10 cellular contexts compared by ENCODE assay signal in the genomic region with DNA sequence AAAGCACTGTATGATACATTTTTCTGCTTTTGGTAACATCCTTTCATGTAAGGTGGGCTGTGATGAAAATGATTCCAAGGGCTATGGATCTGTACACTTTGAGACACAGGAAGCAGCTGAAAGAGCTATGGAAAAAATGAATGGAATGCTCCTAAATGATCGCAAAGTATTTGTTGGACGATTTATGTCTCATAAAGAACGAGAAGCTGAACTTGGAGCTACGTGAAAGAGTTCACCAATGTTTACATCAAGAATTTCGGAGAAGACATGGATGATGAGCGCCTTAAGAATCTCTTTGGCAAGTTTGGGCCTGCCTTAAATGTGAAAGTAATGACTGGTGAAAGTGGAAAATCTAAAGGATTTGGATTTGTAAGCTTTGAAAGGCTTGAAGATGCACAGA. TPM values are rescaled to one million over a fixed set of nuclear protein-coding genes. Genes with fewer than 3 reads are reported as not detected.
DNase-seq lines count a peak whose midpoint lies in the region; ATAC-seq and TF ChIP-seq lines count a peak whose summit lies in the region.
"Had no signal": no experiment of that assay in that cellular context is flagged by ENCODE, and none has a peak within 500 bp of the region (broad histone marks: within the 10 kb centered on the region; RNA-seq: fewer than 3 reads in every experiment).

No MANE protein-coding gene starts in this region.

- no peak for TF ChIP-seq CTCF in breast epithelium (IDR thresholded peaks at IDR 0.05)
- no peak for TF ChIP-seq CTCF in MCF 10A (IDR thresholded peaks at IDR 0.05; ENCODE audit: unreplicated experiment)
- no peak for TF ChIP-seq CTCF in choroid plexus epithelial cell (conservative IDR thresholded peaks at IDR 0.05; ENCODE audit: low read depth, low read length)
- no peak for TF ChIP-seq CTCF in tibial artery (IDR thresholded peaks at IDR 0.05)

- H3K9me3 ChIP-seq in breast epithelium = no peaks in the 10 kb centered on the region
- no peaks in the 10 kb centered on the region for H3K9me3 ChIP-seq in tibial artery

- H3K4me3 ChIP-seq in breast epithelium = peak overlapping the region in 2 of 3 donors; percentile 59 to 80
- H3K4me3 ChIP-seq in choroid plexus epithelial cell (ENCODE audit: low read depth, low read length) = peak overlapping the region; percentile 69
- H3K4me3 ChIP-seq in tibial artery = peak overlapping the region; percentile 56 to 57

- no peaks in the 10 kb centered on the region for H3K4me1 ChIP-seq in breast epithelium
- no peaks in the 10 kb centered on the region for H3K4me1 ChIP-seq in tibial artery

- H3K4me1 Mint-ChIP-seq in MCF 10A (ENCODE audit: insufficient read depth, unreplicated experiment) = peaks cover 8% of the 10 kb centered on the region
- H3K4me1 Mint-ChIP-seq in memory B cell = no peaks in the 10 kb centered on the region

- H3K27me3 ChIP-seq in breast epithelium (no peaks in the 10 kb centered on the region), tibial artery (no peaks in the 10 kb centered on the region)

- ATAC-seq in memory B cell (ENCODE audit: low read depth) = no peak
- ATAC-seq in GM21529 (IDR thresholded peaks at IDR 0.05; ENCODE audit: unreplicated experiment) = no peak
- no peak for ATAC-seq in GM19023 (IDR thresholded peaks at IDR 0.05; ENCODE audit: unreplicated experiment)

- POLR2A ChIA-PET in MCF 10A (lab: Yijun Ruan, JAX) = interaction anchor here (0.6 kb wide), 1 partner anchor 75 kb away, joined by 3 read pairs; no protein-coding TSS in a partner anchor

- H3K27ac ChIP-seq in breast epithelium (peak overlapping the region in 1 of 2 donors; percentile 59), tibial artery (peak overlapping the region in 1 of 2 donors; percentile 57)

- H3K36me3 ChIP-seq in breast epithelium (no peaks in the 10 kb centered on the region), tibial artery (no peaks in the 10 kb centered on the region)

- no TSS peak for BruUV-seq in MCF 10A (replicated peaks; lab: Mats Ljungman, UMichigan)

- H3K9me3 Mint-ChIP-seq in MCF 10A (ENCODE audit: unreplicated experiment) (peaks cover 7% of the 10 kb centered on the region), memory B cell (peaks cover 9% of the 10 kb centered on the region)

- no peaks in the 10 kb centered on the region for H3K27me3 Mint-ChIP-seq in MCF 10A (ENCODE audit: insufficient read depth, unreplicated experiment)
- H3K27me3 Mint-ChIP-seq in memory B cell = peaks cover 17% of the 10 kb centered on the region

- DNase-seq in breast epithelium (ENCODE audit: low spot score in 2 of 2) (no peak), MCF 10A (ENCODE audit: unreplicated experiment) (no peak), choroid plexus epithelial cell (ENCODE audit: low read depth) (peak; percentile 64), memory B cell (ENCODE audit: low spot score in 2 of 2) (no peak), tibial artery (no peak), amygdala (lab: John Stamatoyannopoulos, UW) (no peak)
- DNase-seq: activated T-cell treated with anti-CD3 and anti-CD28 coated beads, Interleukin-2, amount 50 U/mL, for 4 hours; NCI-H2081 had no signal

- H3K36me3 Mint-ChIP-seq in MCF 10A (ENCODE audit: insufficient read depth, unreplicated experiment) (peaks cover 6% of the 10 kb centered on the region), memory B cell (no peaks in the 10 kb centered on the region)

- H3K27ac Mint-ChIP-seq in MCF 10A (ENCODE audit: low read depth, unreplicated experiment) (no peak overlapping the region), memory B cell (no peak overlapping the region)

- intact Hi-C loops in breast epithelium (cut with DNase I; ENCODE audit: low total_unique reads) (no loop called here), MCF 10A (cut with micrococcal nuclease) (no loop called here), tibial artery (cut with DNase I; ENCODE audit: low total_unique reads) (loop anchor here (5.0 kb wide), 1 partner anchor 435 kb away; no protein-coding TSS in a partner anchor)

- CTCF ChIA-PET in MCF 10A (lab: Yijun Ruan, JAX) = interaction anchor here (0.6 to 3.4 kb wide), 7 partner anchors 21 to 571 kb away, joined by 3 to 25 read pairs (median 3); partner anchors contain the start of gene SRGAP1

- no peak for TF ChIP-seq POLR2A in breast epithelium (IDR thresholded peaks at IDR 0.05)

- no peak overlapping the region for H3K4me3 Mint-ChIP-seq in MCF 10A (ENCODE audit: unreplicated experiment)
- peak overlapping the region; percentile 75 for H3K4me3 Mint-ChIP-seq in memory B cell

RNA-seq across cellular contexts. Expression of gene SRGAP1, which starts 22.1 kb away (rescaled TPM):
- total RNA-seq in breast epithelium (10 to 100 TPM; 20.3 to 58.7 (median 29.3) TPM), MCF 10A (2022) (65.0 and 66.7 TPM in 2 replicates)

RNA-seq across cellular contexts. Expression of gene RXYLT1, which starts 42.6 kb away (rescaled TPM):
- 10 to 100 TPM; 16.0 to 20.2 (median 19.0) TPM for total RNA-seq in breast epithelium
- 21.1 and 26.7 TPM in 2 replicates for total RNA-seq in MCF 10A (2022)
